Comparison of ENCODE assay signal across 8 cellular contexts in the genomic region with DNA sequence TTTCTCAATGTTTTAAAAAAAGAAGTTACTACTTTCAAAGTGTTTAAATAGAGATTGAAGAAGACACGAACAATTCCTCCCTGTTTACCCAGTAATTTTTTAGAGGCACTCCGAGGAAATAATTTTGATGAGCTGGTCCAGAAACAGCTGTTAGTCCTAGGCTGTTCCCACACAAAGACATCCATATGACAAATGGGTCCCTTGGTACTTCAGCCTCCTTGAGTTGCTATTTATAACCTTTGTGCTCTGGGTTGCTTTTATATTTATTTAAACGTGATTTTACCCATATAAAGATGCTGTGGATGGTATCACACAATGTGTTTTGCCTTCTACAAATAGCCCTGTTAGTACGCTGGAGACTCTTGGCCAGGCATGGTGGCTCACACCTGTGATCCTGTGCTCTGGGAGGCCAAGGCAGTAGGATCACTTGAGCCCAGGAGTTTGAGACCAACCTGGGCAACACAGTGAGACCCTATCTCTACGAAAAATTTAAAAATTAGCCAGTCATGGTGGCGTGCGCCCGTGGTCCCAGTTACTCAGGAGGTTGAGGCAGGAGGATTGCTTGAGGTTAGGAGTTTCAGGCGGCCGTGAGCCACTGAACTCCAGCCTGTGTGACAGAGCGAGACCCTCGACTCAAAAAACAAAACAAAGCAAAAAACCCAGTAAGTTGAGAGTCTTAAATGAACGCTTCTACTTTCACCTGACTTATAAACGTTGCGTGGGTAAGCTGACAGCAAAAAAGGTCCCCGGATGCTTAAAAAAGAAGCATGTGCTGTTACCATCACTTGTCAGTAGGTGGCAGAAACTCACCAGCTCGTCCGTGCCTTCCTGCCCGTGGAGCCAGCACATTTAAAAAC. TPM values are rescaled to one million over a fixed set of nuclear protein-coding genes. Genes with fewer than 3 reads are reported as not detected.
DNase-seq lines count a peak whose midpoint lies in the region; ATAC-seq and TF ChIP-seq lines count a peak whose summit lies in the region.

No MANE protein-coding gene starts in this region.

- TF ChIP-seq CTCF in chondrocyte (IDR thresholded peaks at IDR 0.05): peak; percentile 99

- H3K36me3 Mint-ChIP-seq in chondrocyte (ENCODE audit: low read depth): no peaks in the 10 kb centered on the region

- H3K27ac Mint-ChIP-seq in chondrocyte (ENCODE audit: unreplicated experiment): peak overlapping the region; percentile 5

- no peak for TF ChIP-seq POLR2A in GM18505 (IDR thresholded peaks at IDR 0.05; ENCODE audit: borderline replicate concordance, extremely low read depth, insufficient read depth, insufficient read length)

- DNase-seq in D341Med (ENCODE audit: low spot score) (peak; percentile 82), NCI-H345 (lab: John Stamatoyannopoulos, UW) (peak; percentile 68), chondrocyte (ENCODE audit: low spot score) (no peak), left lobe of liver (ENCODE audit: low spot score) (peak; percentile 60)
- DNase-seq in activated CD4-positive, CD25-positive, alpha-beta regulatory T cell treated with anti-CD3 and anti-CD28 coated beads, Interleukin-2, amount 50 U/mL, for 72 hours: peak; percentile 52
- DNase-seq in stimulated activated CD4-positive, alpha-beta T cell treated with anti-CD3 and anti-CD28 coated beads, Interleukin-4, amount 100 ng/mL, for 4 hours: peak; percentile 44 to 69

- ATAC-seq in HG02798 (IDR thresholded peaks at IDR 0.05; ENCODE audit: poor library complexity, unreplicated experiment) (peak; percentile 58), left lobe of liver (peak; percentile 96), GM18505 (IDR thresholded peaks at IDR 0.05; ENCODE audit: unreplicated experiment) (no peak)

- no peaks in the 10 kb centered on the region for H3K9me3 Mint-ChIP-seq in chondrocyte (ENCODE audit: low read depth)

- peaks cover 10% of the 10 kb centered on the region for H3K4me1 Mint-ChIP-seq in chondrocyte (ENCODE audit: low read depth)

- H3K4me3 Mint-ChIP-seq in chondrocyte (ENCODE audit: unreplicated experiment): peak overlapping the region; percentile 56

- no peaks in the 10 kb centered on the region for H3K27me3 Mint-ChIP-seq in chondrocyte (ENCODE audit: low read depth)

RNA-seq across cellular contexts. Expression of gene ARMH2, which starts 56.9 kb away (rescaled TPM):
- total RNA-seq in chondrocyte: not detected in 3 replicates
- not detected for total RNA-seq in left lobe of liver
